ENCODE assay signal across 22 cellular contexts in genomic region chr7:85456254-85456653, GRCh38.
"Had no signal": no experiment of that assay in that cellular context is flagged by ENCODE, and none has a peak within 500 bp of the region (broad histone marks: within the 10 kb centered on the region; RNA-seq: fewer than 3 reads in every experiment).

No MANE protein-coding gene starts in this region.

- H3K4me1 Mint-ChIP-seq: activated B cell treated with CpG ODN at 0.5 μM for 24 hours; central memory CD8-positive, alpha-beta T cell had no signal

- H3K9me3 ChIP-seq: gastrocnemius medialis, left lung, thoracic aorta had no signal

- DNase-seq: activated B cell treated with CpG ODN at 0.5 μM for 24 hours; activated CD4-positive, alpha-beta T cell treated with anti-CD3 and anti-CD28 coated beads, Interleukin-2, amount 50 U/mL, for 1 hour; activated CD8-positive, alpha-beta T cell treated with anti-CD3 and anti-CD28 coated beads for 36 hours; activated naive CD4-positive, alpha-beta T cell; activated T-cell treated with anti-CD3 and anti-CD28 coated beads, Interleukin-2, amount 50 U/mL, for 4 hours; dermis blood vessel endothelial cell; effector CD4-positive, alpha-beta T cell; gastrocnemius medialis; glutamatergic neuron; left lung; mesendoderm; posterior cingulate gyrus; right cardiac atrium; stimulated activated CD4-positive, alpha-beta T cell treated with anti-CD3 and anti-CD28 coated beads, Interleukin-2, amount 100 ng/mL, for 48 hours; stimulated activated naive CD8-positive, alpha-beta T cell treated with anti-CD3 and anti-CD28 coated beads, Interleukin-15, Interleukin-2, amounts not matched to agents 100 U/mL and 50 U/mL, for 24 hours; trophoblast cell had no signal

- ATAC-seq: activated CD8-positive, alpha-beta T cell treated with anti-CD3 and anti-CD28 coated beads for 36 hours; activated naive CD4-positive, alpha-beta T cell treated with anti-CD3 and anti-CD28 coated beads, Interleukin-2, amount 50 U/mL, for 72 hours; activated T-cell treated with anti-CD3 and anti-CD28 coated beads, Interleukin-2, amount 50 U/mL, for 4 hours; gastrocnemius medialis; left lung; natural killer cell treated with Interleukin-12 subunit alpha and Interleukin-12 subunit beta and Interleukin-15 and Interleukin-18, amount 100 ng/mL, for 72 hours; right cardiac atrium; stimulated activated naive CD8-positive, alpha-beta T cell treated with anti-CD3 and anti-CD28 coated beads, Interleukin-15, Interleukin-2, amounts not matched to agents 100 U/mL and 50 U/mL, for 24 hours had no signal

- H3K36me3 ChIP-seq: gastrocnemius medialis, left lung, thoracic aorta had no signal

- H3K4me3 ChIP-seq: gastrocnemius medialis, left lung, lung, thoracic aorta had no signal

- H3K9me3 Mint-ChIP-seq: activated B cell treated with CpG ODN at 0.5 μM for 24 hours; activated CD8-positive, alpha-beta T cell treated with anti-CD3 and anti-CD28 coated beads for 36 hours; activated naive CD4-positive, alpha-beta T cell treated with anti-CD3 and anti-CD28 coated beads, Interleukin-2, amount 50 U/mL, for 72 hours; T-helper 2 cell treated with Interferon-gamma antibody and Interleukin-4, amounts not matched to agents 5 μg/mL and 100 μg/mL, for 36 hours had no signal

- H3K27ac Mint-ChIP-seq: activated B cell treated with CpG ODN at 0.5 μM for 24 hours; activated CD8-positive, alpha-beta T cell treated with anti-CD3 and anti-CD28 coated beads for 36 hours; activated naive CD4-positive, alpha-beta T cell treated with anti-CD3 and anti-CD28 coated beads, Interleukin-2, amount 50 U/mL, for 72 hours; natural killer cell treated with Interleukin-12 subunit alpha and Interleukin-12 subunit beta and Interleukin-15 and Interleukin-18, amount 100 ng/mL, for 72 hours; T-helper 2 cell treated with Interferon-gamma antibody and Interleukin-4, amounts not matched to agents 5 μg/mL and 100 μg/mL, for 36 hours had no signal

- H3K27me3 Mint-ChIP-seq: activated B cell treated with CpG ODN at 0.5 μM for 24 hours; activated CD8-positive, alpha-beta T cell treated with anti-CD3 and anti-CD28 coated beads for 36 hours; central memory CD8-positive, alpha-beta T cell; natural killer cell treated with Interleukin-12 subunit alpha and Interleukin-12 subunit beta and Interleukin-15 and Interleukin-18, amount 100 ng/mL, for 72 hours had no signal

- H3K27me3 ChIP-seq: gastrocnemius medialis, left lung had no signal

- H3K4me1 ChIP-seq: gastrocnemius medialis, left lung had no signal

- H3K4me3 Mint-ChIP-seq: activated B cell treated with CpG ODN at 0.5 μM for 24 hours; activated CD8-positive, alpha-beta T cell treated with anti-CD3 and anti-CD28 coated beads for 36 hours; activated T-cell treated with anti-CD3 and anti-CD28 coated beads, Interleukin-2, amount 50 U/mL, for 4 hours; central memory CD8-positive, alpha-beta T cell; natural killer cell treated with Interleukin-12 subunit alpha and Interleukin-12 subunit beta and Interleukin-15 and Interleukin-18, amount 100 ng/mL, for 72 hours; T-helper 2 cell treated with Interferon-gamma antibody and Interleukin-4, amounts not matched to agents 5 μg/mL and 100 μg/mL, for 36 hours had no signal

- H3K27ac ChIP-seq: gastrocnemius medialis, left lung, thoracic aorta had no signal

- H3K36me3 Mint-ChIP-seq: activated naive CD4-positive, alpha-beta T cell treated with anti-CD3 and anti-CD28 coated beads, Interleukin-2, amount 50 U/mL, for 72 hours; natural killer cell treated with Interleukin-12 subunit alpha and Interleukin-12 subunit beta and Interleukin-15 and Interleukin-18, amount 100 ng/mL, for 72 hours had no signal
